Comparison of ENCODE assay signal across 7 cellular contexts in genomic region chrX:106493210-106493816, GRCh38.
DNase-seq lines count a peak whose midpoint lies in the region; ATAC-seq, FAIRE-seq and TF ChIP-seq lines count a peak whose summit lies in the region.
"Not testable (repeated sequence)": the region's sequence is repeated elsewhere in the genome, so short reads cannot be mapped to it uniquely, and the experiment has no call there.

No MANE protein-coding gene starts in this region.

- peak; percentile 49 for FAIRE-seq in HepG2 (lab: Jason Lieb, UNC)

- not testable (repeated sequence) for H3K27me3 ChIP-seq in hepatocyte; HepG2 (ENCODE audit: control insufficient read depth in 1 of 2, insufficient read depth in 2 of 2, low read length in 2 of 2)

- not testable (repeated sequence) for H2AFZ ChIP-seq in hepatocyte; HepG2 (ENCODE audit: low read length)

- H3K79me2 ChIP-seq in hepatocyte; HepG2 (ENCODE audit: insufficient read depth, low read length): not testable (repeated sequence)

- not testable (repeated sequence) for H3K4me1 ChIP-seq in hepatocyte (ENCODE audit: insufficient read depth)
- peaks cover 16% of the 10 kb centered on the region for H3K4me1 ChIP-seq in HepG2 (ENCODE audit: insufficient read depth, low read length)

- TF ChIP-seq RAD21 in HepG2 (CRISPR knock-in tag; IDR thresholded peaks at IDR 0.05) = not testable (repeated sequence)

- TF ChIP-seq POLR2A in HepG2 (IDR thresholded peaks at IDR 0.05; ENCODE audit: insufficient read depth in 1 of 2, low read depth in 2 of 2, low read length in 2 of 2) = not testable (repeated sequence)

- H3K9ac ChIP-seq in HepG2 (ENCODE audit: insufficient read depth, low read depth, low read length) = not testable (repeated sequence)

- H3K27ac ChIP-seq in hepatocyte; HepG2 (ENCODE audit: extremely low read length, insufficient read depth, low read length): not testable (repeated sequence)

- not testable (repeated sequence) for TF ChIP-seq CTCF in hepatocyte (IDR thresholded peaks at IDR 0.05; ENCODE audit: poor library complexity); HepG2 (CRISPR knock-in tag; IDR thresholded peaks at IDR 0.05)

- CTCF ChIA-PET in HepG2 (lab: Yijun Ruan, JAX; ENCODE audit: low intra/inter-chr PET ratio, low total read pairs) = not testable (repeated sequence)

- not testable (repeated sequence) for BruUV-seq in HepG2 (replicated peaks; lab: Mats Ljungman, UMichigan)

- TF ChIP-seq EP300 in HepG2 (IDR thresholded peaks at IDR 0.05; ENCODE audit: low read depth in 2 of 2, low read length in 2 of 2); HepG2 (CRISPR knock-in tag; IDR thresholded peaks at IDR 0.05; ENCODE audit: borderline replicate concordance): not testable (repeated sequence)

- WGBS in hepatocyte (ENCODE audit: low lambda C conversion rate, missing lambda C conversion rate) = 27% methylated on average over 5 of the region's 5 CpGs
- whole genome bisulfite sequencing in HepG2 (ENCODE audit: low lambda C conversion rate) = 0% methylated on average over 1 of the region's 5 CpGs

- peak overlapping the region; percentile 8 for H3K4me2 ChIP-seq in hepatocyte
- peak overlapping the region; percentile 27 for H3K4me2 ChIP-seq in HepG2 (ENCODE audit: low read depth, low read length)

- not testable (repeated sequence) for H3K36me3 ChIP-seq in hepatocyte (replicated peaks; ENCODE audit: insufficient read depth, low read depth); HepG2 (replicated peaks in 1 of 2; ENCODE audit: control insufficient read depth in 1 of 2, insufficient read depth in 2 of 2, low read length in 2 of 2)

- in situ Hi-C loops in HepG2 (cut with HindIII; ENCODE audit: extremely low pct_ligation_motif_present, low pct_unique_long_range_greater_than_20kb) = loop anchor here (25.0 kb wide), 1 partner anchor 294 kb away; no protein-coding TSS in a partner anchor

- not testable (repeated sequence) for H3K9me2 ChIP-seq in hepatocyte (replicated peaks; ENCODE audit: insufficient read depth)

- H3K9me3 ChIP-seq in hepatocyte (ENCODE audit: low read depth); HepG2 (ENCODE audit: low read length): not testable (repeated sequence)

- not testable (repeated sequence) for H4K20me1 ChIP-seq in hepatocyte (ENCODE audit: insufficient read depth, poor library complexity, severe bottlenecking); HepG2 (ENCODE audit: insufficient read depth, low read length)

- intact Hi-C loops in HepG2 (cut with micrococcal nuclease; ENCODE audit: unreplicated experiment) = not testable (repeated sequence)

- POLR2A ChIA-PET in HepG2 (lab: Yijun Ruan, JAX) = interaction anchor here (1.0 kb wide), 1 partner anchor 233 kb away, joined by 3 read pairs; the partner anchor contains the start of gene RNF128

- peak; percentile 42 for DNase-seq in H4 (ENCODE audit: low spot score)
- DNase-seq in NCI-H1105 (lab: John Stamatoyannopoulos, UW) = peak; percentile 14
- DNase-seq in NCI-H510A (lab: John Stamatoyannopoulos, UW) = peak; percentile 30
- DNase-seq in OCI-M1 (lab: John Stamatoyannopoulos, UW) = peak; percentile 16
- peak; percentile 74 for DNase-seq in hepatocyte (ENCODE audit: low spot score)
- DNase-seq in HepG2 (ENCODE audit: low spot score) = peak; percentile 46
- DNase-seq in renal cortical epithelial cell (ENCODE audit: low read depth) = peak; percentile 3

- peak; percentile 80 for ATAC-seq in HepG2

- not testable (repeated sequence) for H3K4me3 ChIP-seq in hepatocyte; HepG2 (replicated peaks in 1 of 3; ENCODE audit: insufficient read depth in 1 of 3, low read depth in 2 of 3, low read length in 3 of 3)

TF ChIP-seq in HepG2, 621 proteins besides CTCF, POLR2A, EP300 and RAD21:
- peak; percentile 92 for TF ChIP-seq ZNF281 (CRISPR knock-in tag; IDR thresholded peaks at IDR 0.05; ENCODE audit: borderline replicate concordance)
- TF ChIP-seq SP5 (CRISPR knock-in tag; IDR thresholded peaks at IDR 0.05; ENCODE audit: borderline replicate concordance, low read depth) = peak; percentile 52; the same call in 1 of the 2 replicates

Comparison
In these comparisons a context has a peak if more than half of its experiments do, and no peak if none do; other contexts are left out.
1. DNase-seq: peak in every context shown above with its lines; median percentile 74 in hepatocyte; 46 in HepG2; 42 in H4; 30 in NCI-H510A; 16 in OCI-M1; 14 in NCI-H1105; 3 in renal cortical epithelial cell.